In genomic region chr9:24416136-24416535, GRCh38 we compare ENCODE assay signal across 19 cellular contexts.
DNase-seq lines count a peak whose midpoint lies in the region; ATAC-seq and TF ChIP-seq lines count a peak whose summit lies in the region.
"Had no signal": no experiment of that assay in that cellular context is flagged by ENCODE, and none has a peak within 500 bp of the region (broad histone marks: within the 10 kb centered on the region; RNA-seq: fewer than 3 reads in every experiment).

No MANE protein-coding gene starts in this region.

- intact Hi-C loops in mammary epithelial cell (cut with micrococcal nuclease), result loop anchor here (10.0 kb wide), 1 partner anchor 59 kb away; no protein-coding TSS in a partner anchor
- intact Hi-C loops in breast epithelium (cut with DNase I; ENCODE audit: low total_unique reads), result no loop called here
- intact Hi-C loops in lower lobe of right lung (cut with DNase I), result loop anchor here (10.0 kb wide), 1 partner anchor 49 kb away; no protein-coding TSS in a partner anchor

- H3K4me1 ChIP-seq in mammary epithelial cell (ENCODE audit: insufficient read depth, low read length) (no peaks in the 10 kb centered on the region), breast epithelium (no peaks in the 10 kb centered on the region), lower lobe of right lung (no peaks in the 10 kb centered on the region)
- H3K4me1 ChIP-seq: BLaER1 had no signal

- no peak overlapping the region for H3K9ac ChIP-seq in mammary epithelial cell (ENCODE audit: insufficient read depth, low read length)
- H3K9ac ChIP-seq: BLaER1 had no signal

- H2AFZ ChIP-seq in mammary epithelial cell (ENCODE audit: low read depth, low read length), result no peak overlapping the region
- H2AFZ ChIP-seq: GM23338 had no signal

- dilution Hi-C loops in mammary epithelial cell (cut with HindIII; ENCODE audit: low sequenced_read_pairs), result no loop called here

- in situ Hi-C loops in mammary epithelial cell (cut with MboI; ENCODE audit: low sequenced_read_pairs in 2 of 2) (no loop called here), astrocyte of the spinal cord (cut with HindIII; ENCODE audit: low sequenced_read_pairs) (no loop called here)

- H3K4me2 ChIP-seq in mammary epithelial cell (ENCODE audit: insufficient read depth, low read depth, low read length), result no peak overlapping the region
- H3K4me2 ChIP-seq: BLaER1, GM23338 had no signal

- H3K4me3 ChIP-seq in mammary epithelial cell (replicated peaks in 1 of 3; ENCODE audit: insufficient read depth in 1 of 3, low read depth in 2 of 3, low read length in 3 of 3), result no peak overlapping the region
- no peak overlapping the region for H3K4me3 ChIP-seq in breast epithelium
- H3K4me3 ChIP-seq in astrocyte of the spinal cord (ENCODE audit: low read depth, low read length), result no peak overlapping the region
- no peak overlapping the region for H3K4me3 ChIP-seq in skeletal muscle cell (ENCODE audit: low read depth, low read length)
- no peak overlapping the region for H3K4me3 ChIP-seq in lower lobe of right lung
- H3K4me3 ChIP-seq: BLaER1, GM23338 had no signal

- peak; percentile 6 for DNase-seq in mammary epithelial cell
- DNase-seq in breast epithelium (ENCODE audit: low spot score in 2 of 2), result no peak
- DNase-seq in astrocyte of the spinal cord (ENCODE audit: low read depth, low spot score), result peak; percentile 42
- DNase-seq in skeletal muscle cell (ENCODE audit: low read depth), result peak; percentile 29
- DNase-seq in activated CD4-positive, CD25-positive, alpha-beta regulatory T cell (lab: John Stamatoyannopoulos, UW), result no peak
- DNase-seq in lower lobe of right lung, result no peak
- DNase-seq in RPMI8226, result no peak
- DNase-seq: 8988T; CD4-positive, alpha-beta memory T cell; DMS153; DMS79; GDM1; H7; HFFc6 had no signal

- TF ChIP-seq CTCF in mammary epithelial cell (conservative IDR thresholded peaks at IDR 0.05 in 1 of 2, IDR thresholded peaks at IDR 0.05 in 1 of 2; ENCODE audit: extremely low read depth in 1 of 2, insufficient read depth in 1 of 2, low read depth in 1 of 2, low read length in 2 of 2) (no peak), breast epithelium (IDR thresholded peaks at IDR 0.05) (no peak), VCaP (conservative IDR thresholded peaks at IDR 0.05) (no peak), astrocyte of the spinal cord (IDR thresholded peaks at IDR 0.05; ENCODE audit: low read depth, low read length) (no peak), lower lobe of right lung (IDR thresholded peaks at IDR 0.05) (no peak)

- no peak for ATAC-seq in lower lobe of right lung
- ATAC-seq: GM23338, HCT116 had no signal

- CTCF ChIA-PET in mammary epithelial cell (lab: Charles Lee; ENCODE audit: low non-redundant PET), result no interaction called here

- H3K27me3 ChIP-seq in mammary epithelial cell (ENCODE audit: insufficient read depth, low read length), result no peaks in the 10 kb centered on the region
- H3K27me3 ChIP-seq in breast epithelium, result no peaks in the 10 kb centered on the region
- H3K27me3 ChIP-seq in lower lobe of right lung (ENCODE audit: low read depth), result no peaks in the 10 kb centered on the region
- H3K27me3 ChIP-seq: BLaER1 had no signal

- 20% methylated on average over 1 of the region's 1 CpG for WGBS in mammary epithelial cell (ENCODE audit: low coverage, missing lambda C conversion rate)

- H3K27ac ChIP-seq in mammary epithelial cell (ENCODE audit: insufficient read depth, low read depth, low read length), result no peak overlapping the region
- no peak overlapping the region for H3K27ac ChIP-seq in breast epithelium
- H3K27ac ChIP-seq in VCaP, result peak overlapping the region; percentile 47
- no peak overlapping the region for H3K27ac ChIP-seq in lower lobe of right lung
- H3K27ac ChIP-seq: BLaER1, HL-60 had no signal

- H3K9me3 ChIP-seq in mammary epithelial cell (replicated peaks; ENCODE audit: insufficient read depth, low read length), result no peaks in the 10 kb centered on the region
- no peaks in the 10 kb centered on the region for H3K9me3 ChIP-seq in breast epithelium
- H3K9me3 ChIP-seq in lower lobe of right lung, result no peaks in the 10 kb centered on the region
- H3K9me3 ChIP-seq: BLaER1 had no signal

- BruUV-seq in mammary epithelial cell (replicated peaks; lab: Mats Ljungman, UMichigan), result no TSS peak

- no peak for TF ChIP-seq POLR2A in breast epithelium (IDR thresholded peaks at IDR 0.05)

- no peaks in the 10 kb centered on the region for H3K79me2 ChIP-seq in mammary epithelial cell (ENCODE audit: insufficient read depth, low read length)

- no peaks in the 10 kb centered on the region for H3K36me3 ChIP-seq in mammary epithelial cell (ENCODE audit: insufficient read depth, low read length)
- H3K36me3 ChIP-seq in breast epithelium, result no peaks in the 10 kb centered on the region
- H3K36me3 ChIP-seq in lower lobe of right lung, result no peaks in the 10 kb centered on the region
- H3K36me3 ChIP-seq: BLaER1 had no signal

- H4K20me1 ChIP-seq in mammary epithelial cell (ENCODE audit: insufficient read depth, low read length), result no peaks in the 10 kb centered on the region
- H4K20me1 ChIP-seq: BLaER1 had no signal

Comparison
In these comparisons a context has a peak if more than half of its experiments do, and no peak if none do; other contexts are left out.
1. DNase-seq: peak in mammary epithelial cell (single experiment), astrocyte of the spinal cord (single experiment) and skeletal muscle cell (single experiment); none in breast epithelium (0 of 2), activated CD4-positive, CD25-positive, alpha-beta regulatory T cell (0 of 4), lower lobe of right lung (single experiment) and RPMI8226 (single experiment).